28 cellular contexts compared by ENCODE assay signal in the genomic region with DNA sequence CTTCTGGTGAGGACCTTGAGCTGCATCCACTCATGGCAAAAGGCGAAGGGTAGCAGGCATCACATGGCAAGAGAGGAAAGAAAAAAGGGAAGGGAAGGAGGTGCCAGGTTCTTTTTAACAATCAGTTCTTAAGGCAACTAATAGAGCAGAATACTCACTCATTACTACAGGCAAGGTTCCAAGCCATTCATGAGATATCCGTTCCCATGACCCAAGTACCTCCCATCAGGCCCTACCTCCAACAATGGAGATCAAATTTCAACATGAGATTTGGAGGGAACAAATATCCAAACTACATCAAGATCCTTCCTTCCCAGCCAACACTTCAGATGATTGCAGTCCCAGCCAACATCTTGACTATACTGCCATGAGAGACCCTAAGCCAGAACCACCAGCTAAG. TPM values are rescaled to one million over a fixed set of nuclear protein-coding genes. Genes with fewer than 3 reads are reported as not detected.
DNase-seq lines count a peak whose midpoint lies in the region; ATAC-seq and TF ChIP-seq lines count a peak whose summit lies in the region.
"Had no signal": no experiment of that assay in that cellular context is flagged by ENCODE, and none has a peak within 500 bp of the region (broad histone marks: within the 10 kb centered on the region; RNA-seq: fewer than 3 reads in every experiment).

No MANE protein-coding gene starts in this region.

- no peak overlapping the region for H3K4ac ChIP-seq in IMR-90 (ENCODE audit: low read depth, low read length)

- in situ Hi-C loops in IMR-90 (cut with MboI; ENCODE audit: low sequenced_read_pairs) (no loop called here), SK-MEL-5 (cut with HindIII; ENCODE audit: low pct_unique_long_range_greater_than_20kb, low sequenced_read_pairs) (no loop called here)

- dilution Hi-C loops in IMR-90 (cut with HindIII; ENCODE audit: low sequenced_read_pairs, unreplicated experiment) = no loop called here

- no peak overlapping the region for H2AFZ ChIP-seq in IMR-90 (replicated peaks; ENCODE audit: low read length, poor library complexity)

- H2BK15ac ChIP-seq in IMR-90 (ENCODE audit: low read depth, low read length) = no peak overlapping the region

- H4K20me1 ChIP-seq in IMR-90 (ENCODE audit: insufficient read depth, low read length) = no peaks in the 10 kb centered on the region

- H2AK9ac ChIP-seq in IMR-90 (replicated peaks; ENCODE audit: low read depth, low read length, poor library complexity) = peak overlapping the region; percentile 45

- H4K8ac ChIP-seq in IMR-90 (ENCODE audit: low read depth in 2 of 2, low read length in 2 of 2) = no peak overlapping the region

- TF ChIP-seq CTCF in IMR-90 (conservative IDR thresholded peaks at IDR 0.05; ENCODE audit: low read depth, low read length) = no peak
- no peak for TF ChIP-seq CTCF in foreskin fibroblast (IDR thresholded peaks at IDR 0.05; ENCODE audit: low read depth, low read length)

- no peak overlapping the region for H3K9ac ChIP-seq in IMR-90 (ENCODE audit: low read depth, low read length)

- no TSS peak for BruUV-seq in IMR-90 (replicated peaks; lab: Mats Ljungman, UMichigan)

- CTCF ChIA-PET in IMR-90 (lab: Yijun Ruan, JAX) = no interaction called here

- no peaks in the 10 kb centered on the region for H3K9me1 ChIP-seq in IMR-90 (ENCODE audit: insufficient read depth, low read length)

- H3K4me2 ChIP-seq in IMR-90 (ENCODE audit: low read depth, low read length) = no peak overlapping the region

- H3K56ac ChIP-seq in IMR-90 (ENCODE audit: extremely low read depth, insufficient read depth, low read length) = no peak overlapping the region

- no peaks in the 10 kb centered on the region for H3K4me1 ChIP-seq in IMR-90 (ENCODE audit: control insufficient read depth, insufficient read depth, low read length)
- H3K4me1 ChIP-seq: psoas muscle, tibial artery had no signal

- no peaks in the 10 kb centered on the region for H3K36me3 ChIP-seq in IMR-90 (ENCODE audit: control insufficient read depth, insufficient read depth, low read length)
- H3K36me3 ChIP-seq: tibial artery had no signal

- H3K4me3 ChIP-seq in IMR-90 (ENCODE audit: insufficient read depth, low read depth, low read length) = no peak overlapping the region
- H3K4me3 ChIP-seq in foreskin fibroblast (ENCODE audit: low read depth in 1 of 2, low read length in 2 of 2) = no peak overlapping the region
- H3K4me3 ChIP-seq: dorsolateral prefrontal cortex, lung, psoas muscle, tibial artery had no signal

- no peak overlapping the region for H4K5ac ChIP-seq in IMR-90 (ENCODE audit: low read depth, low read length)

- H4K91ac ChIP-seq in IMR-90 (ENCODE audit: insufficient read depth, low read depth, low read length) = no peak overlapping the region

- DNase-seq in DMS79 treated with DMSO at 0.1 percent for 48 hours (lab: John Stamatoyannopoulos, UW) (peak; percentile 50), IMR-90 (no peak), SK-MEL-5 (ENCODE audit: low read depth, low spot score) (peak; percentile 41), foreskin fibroblast (peak; percentile 4 to 15), SK-N-DZ (ENCODE audit: low spot score) (no peak), SHP77 (lab: John Stamatoyannopoulos, UW) (no peak)
- DNase-seq in NK-92 treated with Interleukin-12 subunit alpha and Interleukin-12 subunit beta, amount 100 ng/mL, for 24 hours (lab: John Stamatoyannopoulos, UW) = no peak
- DNase-seq: activated CD4-positive, alpha-beta memory T cell treated with anti-CD3 and anti-CD28 coated beads for 36 hours; activated CD4-positive, alpha-beta T cell treated with anti-CD3 and anti-CD28 coated beads for 1 hour; activated naive CD4-positive, alpha-beta T cell treated with anti-CD3 and anti-CD28 coated beads for 36 hours; C1 segment of cervical spinal cord; DMS53; dorsolateral prefrontal cortex; GDM1; hippocampal formation; left cardiac atrium; NCI-H1092; NCI-H187; NCI-H510A; occipital lobe; PC-3; psoas muscle; Right ventricle myocardium superior; stimulated activated CD4-positive, alpha-beta T cell treated with anti-CD3 and anti-CD28 coated beads, Interleukin-15, amount 100 ng/mL, for 24 hours; stimulated activated CD4-positive, alpha-beta T cell treated with anti-CD3 and anti-CD28 coated beads, Interleukin-4, amount 100 ng/mL, for 4 hours; tibial artery had no signal

- no CpG with 5 or more reads among the region's 2 CpGs for WGBS in IMR-90 (ENCODE audit: extremely low coverage in 2 of 2, insufficient read length in 1 of 2), 2 experiments

- intact Hi-C loops in IMR-90 (cut with micrococcal nuclease) = no loop called here

- no peaks in the 10 kb centered on the region for H3K9me3 ChIP-seq in IMR-90 (ENCODE audit: control insufficient read depth, insufficient read depth, low read length)
- H3K9me3 ChIP-seq: psoas muscle, tibial artery had no signal

- no peak for TF ChIP-seq RAD21 in IMR-90 (IDR thresholded peaks at IDR 0.05; ENCODE audit: low read length)

- no peak for TF ChIP-seq POLR2A in IMR-90 (IDR thresholded peaks at IDR 0.05; ENCODE audit: low read depth, low read length)

- POLR2A ChIA-PET in IMR-90 (lab: Charles Lee; ENCODE audit: unreplicated experiment) = no interaction called here

- no peak overlapping the region for H3K27ac ChIP-seq in IMR-90 (ENCODE audit: insufficient read depth, low read length)
- H3K27ac ChIP-seq: dorsolateral prefrontal cortex, psoas muscle, tibial artery had no signal

- no peak overlapping the region for H2BK120ac ChIP-seq in IMR-90 (ENCODE audit: low read depth, low read length)

- no peak overlapping the region for H2AK5ac ChIP-seq in IMR-90 (ENCODE audit: low read depth, low read length)

- peaks cover 4% of the 10 kb centered on the region for H3K27me3 ChIP-seq in IMR-90 (ENCODE audit: control insufficient read depth, insufficient read depth, low read length)

- H3K14ac ChIP-seq in IMR-90 (replicated peaks; ENCODE audit: low read depth, low read length) = no peak overlapping the region

- H3K18ac ChIP-seq in IMR-90 (ENCODE audit: low read depth, low read length) = no peak overlapping the region

- H3K79me1 ChIP-seq in IMR-90 (ENCODE audit: low read depth in 1 of 2, low read length in 2 of 2) = no peaks in the 10 kb centered on the region

- H2BK5ac ChIP-seq in IMR-90 (ENCODE audit: low read depth, low read length, poor library complexity, severe bottlenecking) = no peak overlapping the region

- no peak overlapping the region for H3K23ac ChIP-seq in IMR-90 (ENCODE audit: low read depth, low read length)

- no peak overlapping the region for H2BK20ac ChIP-seq in IMR-90 (ENCODE audit: low read depth, low read length)

- no peak for ATAC-seq in IMR-90 (ENCODE audit: low read depth)
- ATAC-seq: left cardiac atrium; natural killer cell treated with Interleukin-12 subunit alpha and Interleukin-12 subunit beta and Interleukin-15 and Interleukin-18, amount 100 ng/mL, for 72 hours; PC-3; psoas muscle had no signal

TF ChIP-seq in IMR-90, 13 proteins besides CTCF, POLR2A, EP300 and RAD21:
- TF ChIP-seq RFX5 (IDR thresholded peaks at IDR 0.05; ENCODE audit: low read depth, low read length) (no peak), BHLHE40 (IDR thresholded peaks at IDR 0.05; ENCODE audit: low read depth, low read length) (no peak), CHD1 (IDR thresholded peaks at IDR 0.05; ENCODE audit: low read depth, low read length) (no peak), SMC3 (IDR thresholded peaks at IDR 0.05; ENCODE audit: low read depth, low read length) (no peak), MXI1 (IDR thresholded peaks at IDR 0.05; ENCODE audit: borderline replicate concordance, low read depth, low read length) (no peak), MAFK (IDR thresholded peaks at IDR 0.05; ENCODE audit: low read depth, low read length) (no peak), MAZ (IDR thresholded peaks at IDR 0.05; ENCODE audit: borderline replicate concordance, low read depth, low read length) (no peak), FOS (IDR thresholded peaks at IDR 0.05; ENCODE audit: low read depth, low read length) (no peak), RCOR1 (IDR thresholded peaks at IDR 0.05; ENCODE audit: insufficient replicate concordance, low read length) (no peak), CEBPB (IDR thresholded peaks at IDR 0.05; ENCODE audit: low read depth, low read length) (no peak), NFE2L2 (IDR thresholded peaks at IDR 0.05; ENCODE audit: low read depth, low read length) (no peak)
- TF ChIP-seq, protein P1, sequence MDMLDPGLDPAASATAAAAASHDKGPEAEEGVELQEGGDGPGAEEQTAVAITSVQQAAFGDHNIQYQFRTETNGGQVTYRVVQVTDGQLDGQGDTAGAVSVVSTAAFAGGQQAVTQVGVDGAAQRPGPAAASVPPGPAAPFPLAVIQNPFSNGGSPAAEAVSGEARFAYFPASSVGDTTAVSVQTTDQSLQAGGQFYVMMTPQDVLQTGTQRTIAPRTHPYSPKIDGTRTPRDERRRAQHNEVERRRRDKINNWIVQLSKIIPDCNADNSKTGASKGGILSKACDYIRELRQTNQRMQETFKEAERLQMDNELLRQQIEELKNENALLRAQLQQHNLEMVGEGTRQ (IDR thresholded peaks at IDR 0.05; ENCODE audit: low read depth, low read length) = no peak
- TF ChIP-seq, protein P2, sequence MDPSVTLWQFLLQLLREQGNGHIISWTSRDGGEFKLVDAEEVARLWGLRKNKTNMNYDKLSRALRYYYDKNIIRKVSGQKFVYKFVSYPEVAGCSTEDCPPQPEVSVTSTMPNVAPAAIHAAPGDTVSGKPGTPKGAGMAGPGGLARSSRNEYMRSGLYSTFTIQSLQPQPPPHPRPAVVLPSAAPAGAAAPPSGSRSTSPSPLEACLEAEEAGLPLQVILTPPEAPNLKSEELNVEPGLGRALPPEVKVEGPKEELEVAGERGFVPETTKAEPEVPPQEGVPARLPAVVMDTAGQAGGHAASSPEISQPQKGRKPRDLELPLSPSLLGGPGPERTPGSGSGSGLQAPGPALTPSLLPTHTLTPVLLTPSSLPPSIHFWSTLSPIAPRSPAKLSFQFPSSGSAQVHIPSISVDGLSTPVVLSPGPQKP (IDR thresholded peaks at IDR 0.05; ENCODE audit: borderline replicate concordance, low read depth, low read length) = no peak

RNA-seq across cellular contexts. Expression of a gene that starts 38.9 kb away (rescaled TPM):
- 36.7 and 37.8 TPM in 2 replicates for total RNA-seq in IMR-90 (2012; rRNA removed)
- polyA plus RNA-seq in IMR-90 (2012; rRNA removed) = 23.9 and 28.6 TPM in 2 replicates
- 4.0 and 8.9 TPM in 2 replicates for polyA plus RNA-seq in IMR-90 (2012; cell fraction: cytosol; rRNA removed)
- 2.0 and 15.9 TPM in 2 replicates for polyA plus RNA-seq in IMR-90 (2012; cell fraction: nucleus; rRNA removed; ENCODE audit: low replicate concordance)
- 50.5 and 51.5 TPM in 2 replicates for total RNA-seq in SK-MEL-5 (2014; rRNA removed; shearing (Covaris generic))
- 21.5 and 28.6 TPM in 2 replicates for polyA plus RNA-seq in SK-MEL-5 (2015; cell fraction: cytosol; rRNA removed)
- 52.1 and 63.2 TPM in 2 replicates for polyA plus RNA-seq in SK-MEL-5 (2015; cell fraction: nucleus; rRNA removed)
- 79.7 and 95.5 TPM in 2 replicates for polyA plus RNA-seq in SK-N-DZ (2014; cell fraction: cytosol; rRNA removed)
- polyA plus RNA-seq in SK-N-DZ (2014; cell fraction: nucleus; rRNA removed) = 74.1 and 95.1 TPM in 2 replicates

Comparison
In these comparisons a context has a peak if more than half of its experiments do, and no peak if none do; other contexts are left out.
1. DNase-seq: peak in DMS79 treated with DMSO at 0.1 percent for 48 hours (single experiment), SK-MEL-5 (single experiment) and foreskin fibroblast (2 of 2); none in IMR-90 (single experiment), SK-N-DZ (single experiment), NK-92 treated with Interleukin-12 subunit alpha and Interleukin-12 subunit beta, amount 100 ng/mL, for 24 hours (single experiment) and SHP77 (0 of 2).